8 cellular contexts compared by ENCODE assay signal in genomic region chr14:37903561-37904191, GRCh38.
DNase-seq lines count a peak whose midpoint lies in the region; ATAC-seq, FAIRE-seq and TF ChIP-seq lines count a peak whose summit lies in the region.

No MANE protein-coding gene starts in this region.

- in situ Hi-C loops in HepG2 (cut with HindIII; ENCODE audit: extremely low pct_ligation_motif_present, low pct_unique_long_range_greater_than_20kb): loop anchor here (5.0 to 25.0 kb wide), 3 partner anchors 304 to 1109 kb away; partner anchors contain the start of gene SSTR1

- H3K79me2 ChIP-seq in HepG2 (ENCODE audit: insufficient read depth, low read length): no peaks in the 10 kb centered on the region

- H3K9ac ChIP-seq in HepG2 (ENCODE audit: insufficient read depth, low read depth, low read length): peak overlapping the region; percentile 16; the same call in 1 of the 2 replicates

- no peaks in the 10 kb centered on the region for H4K20me1 ChIP-seq in HepG2 (ENCODE audit: insufficient read depth, low read length)

- no peak overlapping the region for H3K27ac ChIP-seq in HepG2 (ENCODE audit: extremely low read length, insufficient read depth, low read length)
- H3K27ac ChIP-seq in upper lobe of right lung: no peak overlapping the region

- DNase-seq in D341Med (ENCODE audit: low spot score) (peak; percentile 47), HCEC 1CT (peak; percentile 53), NCI-H526 (lab: John Stamatoyannopoulos, UW) (peak; percentile 15 to 78), bronchial epithelial cell (ENCODE audit: low read depth) (peak; percentile 49), HepG2 (ENCODE audit: low spot score) (peak; percentile 75), upper lobe of right lung (no peak)
- no peak for DNase-seq in activated CD8-positive, alpha-beta memory T cell treated with anti-CD3 and anti-CD28 coated beads, Interleukin-2, amount 50 U/mL, for 4 hours

- no peaks in the 10 kb centered on the region for H3K27me3 ChIP-seq in bronchial epithelial cell (ENCODE audit: control insufficient read depth, insufficient read depth, low read length)
- no peaks in the 10 kb centered on the region for H3K27me3 ChIP-seq in HepG2 (ENCODE audit: control insufficient read depth in 1 of 2, insufficient read depth in 2 of 2, low read length in 2 of 2)
- H3K27me3 ChIP-seq in upper lobe of right lung: no peaks in the 10 kb centered on the region

- H3K36me3 ChIP-seq in bronchial epithelial cell (ENCODE audit: control insufficient read depth, insufficient read depth, low read length) (no peaks in the 10 kb centered on the region), HepG2 (replicated peaks in 1 of 2; ENCODE audit: control insufficient read depth in 1 of 2, insufficient read depth in 2 of 2, low read length in 2 of 2) (no peaks in the 10 kb centered on the region), upper lobe of right lung (no peaks in the 10 kb centered on the region)

- POLR2A ChIA-PET in HepG2 (lab: Yijun Ruan, JAX): no interaction called here

- H3K4me3 ChIP-seq in bronchial epithelial cell (ENCODE audit: low read depth, low read length) (no peak overlapping the region), HepG2 (replicated peaks in 1 of 3; ENCODE audit: insufficient read depth in 1 of 3, low read depth in 2 of 3, low read length in 3 of 3) (peak overlapping the region in 2 of 3 experiments; percentile 1 to 29; a peak in 2 of 6 replicates), upper lobe of right lung (no peak overlapping the region)

- H2AFZ ChIP-seq in HepG2 (ENCODE audit: low read length): peak overlapping the region; percentile 79

- TF ChIP-seq RAD21 in HepG2 (CRISPR knock-in tag; IDR thresholded peaks at IDR 0.05): peak; percentile 69

- no peaks in the 10 kb centered on the region for H3K9me3 ChIP-seq in HepG2 (ENCODE audit: low read length)
- H3K9me3 ChIP-seq in upper lobe of right lung: no peaks in the 10 kb centered on the region

- intact Hi-C loops in HepG2 (cut with micrococcal nuclease; ENCODE audit: unreplicated experiment) (loop anchor here (1.0 to 10.0 kb wide), 6 partner anchors 113 to 1114 kb away; no protein-coding TSS in a partner anchor), upper lobe of right lung (cut with DNase I) (no loop called here)

- no TSS peak for BruUV-seq in HepG2 (replicated peaks; lab: Mats Ljungman, UMichigan)

- TF ChIP-seq EP300 in HepG2 (IDR thresholded peaks at IDR 0.05; ENCODE audit: low read depth in 2 of 2, low read length in 2 of 2) (no peak), HepG2 (CRISPR knock-in tag; IDR thresholded peaks at IDR 0.05; ENCODE audit: borderline replicate concordance) (no peak)

- TF ChIP-seq CTCF in bronchial epithelial cell (IDR thresholded peaks at IDR 0.05; ENCODE audit: insufficient read depth, low read length, severe bottlenecking): no peak
- TF ChIP-seq CTCF in HepG2 (CRISPR knock-in tag; IDR thresholded peaks at IDR 0.05): peak; percentile 79
- TF ChIP-seq CTCF in upper lobe of right lung (IDR thresholded peaks at IDR 0.05): peak; percentile 62

- WGBS in HepG2 (ENCODE audit: low lambda C conversion rate): 11% methylated on average over 8 of the region's 8 CpGs

- H3K4me1 ChIP-seq in HepG2 (ENCODE audit: insufficient read depth, low read length) (peaks cover 8% of the 10 kb centered on the region), upper lobe of right lung (no peaks in the 10 kb centered on the region)

- no peak for FAIRE-seq in bronchial epithelial cell (lab: Jason Lieb, UNC)
- peak; percentile 36 for FAIRE-seq in HepG2 (lab: Jason Lieb, UNC)

- TF ChIP-seq POLR2A in HepG2 (IDR thresholded peaks at IDR 0.05; ENCODE audit: insufficient read depth in 1 of 2, low read depth in 2 of 2, low read length in 2 of 2): no peak

- CTCF ChIA-PET in HepG2 (lab: Yijun Ruan, JAX; ENCODE audit: low intra/inter-chr PET ratio, low total read pairs): interaction anchor here (1.5 to 2.0 kb wide), 3 partner anchors 112 to 963 kb away, joined by 4 to 12 read pairs (median 6); no protein-coding TSS in a partner anchor

- peak overlapping the region; percentile 72 for H3K4me2 ChIP-seq in HepG2 (ENCODE audit: low read depth, low read length)

- ATAC-seq in HepG2 (peak; percentile 90), upper lobe of right lung (peak; percentile 45), GM18909 (IDR thresholded peaks at IDR 0.05; ENCODE audit: poor library complexity, unreplicated experiment) (no peak)

TF ChIP-seq in HepG2, 621 proteins besides CTCF, POLR2A, EP300 and RAD21 (continues in another document):
- TF ChIP-seq USF2 (IDR thresholded peaks at IDR 0.05; ENCODE audit: low read depth, low read length): no peak
- no peak for TF ChIP-seq USF2 (CRISPR knock-in tag; IDR thresholded peaks at IDR 0.05; ENCODE audit: borderline replicate concordance)
- TF ChIP-seq, protein P1, sequence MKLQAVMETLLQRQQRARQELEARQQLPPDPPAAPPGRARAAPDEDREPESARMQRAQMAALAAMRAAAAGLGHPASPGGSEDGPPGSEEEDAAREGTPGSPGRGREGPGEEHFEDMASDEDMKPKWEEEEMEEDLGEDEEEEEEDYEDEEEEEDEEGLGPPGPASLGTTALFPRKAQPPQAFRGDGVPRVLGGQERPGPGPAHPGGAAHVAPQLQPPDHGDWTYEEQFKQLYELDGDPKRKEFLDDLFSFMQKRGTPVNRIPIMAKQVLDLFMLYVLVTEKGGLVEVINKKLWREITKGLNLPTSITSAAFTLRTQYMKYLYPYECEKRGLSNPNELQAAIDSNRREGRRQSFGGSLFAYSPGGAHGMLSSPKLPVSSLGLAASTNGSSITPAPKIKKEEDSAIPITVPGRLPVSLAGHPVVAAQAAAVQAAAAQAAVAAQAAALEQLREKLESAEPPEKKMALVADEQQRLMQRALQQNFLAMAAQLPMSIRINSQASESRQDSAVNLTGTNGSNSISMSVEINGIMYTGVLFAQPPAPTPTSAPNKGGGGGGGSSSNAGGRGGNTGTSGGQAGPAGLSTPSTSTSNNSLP (IDR thresholded peaks at IDR 0.05; ENCODE audit: low read depth, low read length): peak; percentile 85
- TF ChIP-seq NFIC (IDR thresholded peaks at IDR 0.05; ENCODE audit: low read length): peak; percentile 42; the same call in 1 of the 2 replicates
- TF ChIP-seq, protein P2, sequence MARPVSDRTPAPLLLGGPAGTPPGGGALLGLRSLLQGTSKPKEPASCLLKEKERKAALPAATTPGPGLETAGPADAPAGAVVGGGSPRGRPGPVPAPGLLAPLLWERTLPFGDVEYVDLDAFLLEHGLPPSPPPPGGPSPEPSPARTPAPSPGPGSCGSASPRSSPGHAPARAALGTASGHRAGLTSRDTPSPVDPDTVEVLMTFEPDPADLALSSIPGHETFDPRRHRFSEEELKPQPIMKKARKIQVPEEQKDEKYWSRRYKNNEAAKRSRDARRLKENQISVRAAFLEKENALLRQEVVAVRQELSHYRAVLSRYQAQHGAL (CRISPR knock-in tag; IDR thresholded peaks at IDR 0.05; ENCODE audit: not compliant biosample characterization): no peak
- TF ChIP-seq ELF3 (CRISPR knock-in tag; IDR thresholded peaks at IDR 0.05): 0 out of 2 replicates have a peak, but pooled peaks have one; percentile 17
- TF ChIP-seq FOXK1 (CRISPR knock-in tag; IDR thresholded peaks at IDR 0.05; ENCODE audit: borderline replicate concordance, low read depth): no peak
- TF ChIP-seq, protein P3, sequence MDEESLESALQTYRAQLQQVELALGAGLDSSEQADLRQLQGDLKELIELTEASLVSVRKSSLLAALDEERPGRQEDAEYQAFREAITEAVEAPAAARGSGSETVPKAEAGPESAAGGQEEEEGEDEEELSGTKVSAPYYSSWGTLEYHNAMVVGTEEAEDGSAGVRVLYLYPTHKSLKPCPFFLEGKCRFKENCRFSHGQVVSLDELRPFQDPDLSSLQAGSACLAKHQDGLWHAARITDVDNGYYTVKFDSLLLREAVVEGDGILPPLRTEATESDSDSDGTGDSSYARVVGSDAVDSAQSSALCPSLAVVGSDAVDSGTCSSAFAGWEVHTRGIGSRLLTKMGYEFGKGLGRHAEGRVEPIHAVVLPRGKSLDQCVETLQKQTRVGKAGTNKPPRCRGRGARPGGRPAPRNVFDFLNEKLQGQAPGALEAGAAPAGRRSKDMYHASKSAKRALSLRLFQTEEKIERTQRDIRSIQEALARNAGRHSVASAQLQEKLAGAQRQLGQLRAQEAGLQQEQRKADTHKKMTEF (CRISPR knock-in tag; IDR thresholded peaks at IDR 0.05): 0 out of 2 replicates have a peak, but pooled peaks have one; percentile 33
- no peak for TF ChIP-seq NFYC (CRISPR knock-in tag; IDR thresholded peaks at IDR 0.05)
- TF ChIP-seq ZFP82 (CRISPR knock-in tag; IDR thresholded peaks at IDR 0.05; ENCODE audit: borderline replicate concordance): no peak
- TF ChIP-seq, protein P4, sequence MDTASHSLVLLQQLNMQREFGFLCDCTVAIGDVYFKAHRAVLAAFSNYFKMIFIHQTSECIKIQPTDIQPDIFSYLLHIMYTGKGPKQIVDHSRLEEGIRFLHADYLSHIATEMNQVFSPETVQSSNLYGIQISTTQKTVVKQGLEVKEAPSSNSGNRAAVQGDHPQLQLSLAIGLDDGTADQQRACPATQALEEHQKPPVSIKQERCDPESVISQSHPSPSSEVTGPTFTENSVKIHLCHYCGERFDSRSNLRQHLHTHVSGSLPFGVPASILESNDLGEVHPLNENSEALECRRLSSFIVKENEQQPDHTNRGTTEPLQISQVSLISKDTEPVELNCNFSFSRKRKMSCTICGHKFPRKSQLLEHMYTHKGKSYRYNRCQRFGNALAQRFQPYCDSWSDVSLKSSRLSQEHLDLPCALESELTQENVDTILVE (CRISPR knock-in tag; IDR thresholded peaks at IDR 0.05): peak; percentile 43; the same call in 1 of the 2 replicates
- TF ChIP-seq IRF2 (CRISPR knock-in tag; IDR thresholded peaks at IDR 0.05): no peak
- no peak for TF ChIP-seq ZFAT (CRISPR knock-in tag; conservative IDR thresholded peaks at IDR 0.05)

Comparison
In these comparisons a context has a peak if more than half of its experiments do, and no peak if none do; other contexts are left out.
1. DNase-seq: peak in D341Med (single experiment), HCEC 1CT (single experiment), NCI-H526 (2 of 2), bronchial epithelial cell (single experiment) and HepG2 (single experiment); none in upper lobe of right lung (single experiment) and activated CD8-positive, alpha-beta memory T cell treated with anti-CD3 and anti-CD28 coated beads, Interleukin-2, amount 50 U/mL, for 4 hours (single experiment).
2. H3K4me3 ChIP-seq: peak in HepG2 (2 of 3); none in bronchial epithelial cell (single experiment) and upper lobe of right lung (single experiment).